10 cellular contexts compared by ENCODE assay signal in genomic region chr1:231929311-231929710, GRCh38.
DNase-seq lines count a peak whose midpoint lies in the region; ATAC-seq and TF ChIP-seq lines count a peak whose summit lies in the region.
"Had no signal": no experiment of that assay in that cellular context is flagged by ENCODE, and none has a peak within 500 bp of the region (broad histone marks: within the 10 kb centered on the region; RNA-seq: fewer than 3 reads in every experiment).

No MANE protein-coding gene starts in this region.

- intact Hi-C loops in heart right ventricle (cut with DNase I), result loop anchor here in 2 of 10 donors (5.0 kb wide), 2 partner anchors 62 to 83 kb away; no protein-coding TSS in a partner anchor
- intact Hi-C loops in OCI-LY7 (cut with micrococcal nuclease; ENCODE audit: unreplicated experiment), result no loop called here

- peak in 7 of 8 donors; percentile 30 to 71 (median 50) for ATAC-seq in heart right ventricle

- no peaks in the 10 kb centered on the region for H4K20me1 ChIP-seq in OCI-LY7 (ENCODE audit: insufficient read depth, low read length)

- peaks cover 29% of the 10 kb centered on the region for H3K4me1 Mint-ChIP-seq in type B pancreatic cell (ENCODE audit: unreplicated experiment)

- H3K9me3 ChIP-seq in heart right ventricle, result peaks cover 0 to 12% (median 5%) of the 10 kb centered on the region in 11 donors
- H3K9me3 ChIP-seq in right atrium auricular region, result peaks cover 0 to 8% of the 10 kb centered on the region in 2 donors
- H3K9me3 ChIP-seq in OCI-LY7 (ENCODE audit: low read length), result peaks cover 13% of the 10 kb centered on the region; the same call in 1 of the 2 replicates

- H3K4me1 ChIP-seq in heart right ventricle (peaks cover 12 to 75% (median 50%) of the 10 kb centered on the region in 9 donors), right atrium auricular region (peaks cover 0 to 54% of the 10 kb centered on the region in 2 donors), OCI-LY7 (ENCODE audit: insufficient read depth, low read length, poor library complexity, severe bottlenecking) (no peaks in the 10 kb centered on the region)

- H3K27ac ChIP-seq in heart right ventricle (peak overlapping the region; percentile 16 to 82 (median 68)), right atrium auricular region (peak overlapping the region in 1 of 2 donors; percentile 60), OCI-LY7 (ENCODE audit: low read depth, low read length, poor library complexity, severe bottlenecking) (no peak overlapping the region)

- peak overlapping the region; percentile 50 for H3K4me3 Mint-ChIP-seq in type B pancreatic cell
- H3K4me3 Mint-ChIP-seq: CD14-positive monocyte had no signal

- H3K27ac Mint-ChIP-seq in type B pancreatic cell, result peak overlapping the region; percentile 29

- no peaks in the 10 kb centered on the region for H3K9me2 ChIP-seq in OCI-LY7 (ENCODE audit: insufficient read depth, low read length)

- no peak overlapping the region for H2AFZ ChIP-seq in OCI-LY7 (ENCODE audit: low read length)

- H3K27me3 Mint-ChIP-seq in type B pancreatic cell, result peaks cover 14% of the 10 kb centered on the region

- H3K27me3 ChIP-seq in heart right ventricle, result no peaks in the 10 kb centered on the region
- H3K27me3 ChIP-seq in right atrium auricular region, result no peaks in the 10 kb centered on the region

- in situ Hi-C loops in astrocyte of the cerebellum (cut with HindIII; ENCODE audit: low sequenced_read_pairs), result no loop called here

- H3K79me2 ChIP-seq in OCI-LY7 (ENCODE audit: insufficient read depth, low read depth, low read length), result no peaks in the 10 kb centered on the region

- no peaks in the 10 kb centered on the region for H3K36me3 Mint-ChIP-seq in type B pancreatic cell

- POLR2A ChIA-PET in OCI-LY7 (lab: Charles Lee), result no interaction called here

- WGBS in heart right ventricle, 2 donors, result 29 to 30% methylated on average over 8 of the region's 8 CpGs

- H3K4me3 ChIP-seq in heart right ventricle, result no peak overlapping the region
- no peak overlapping the region for H3K4me3 ChIP-seq in right atrium auricular region
- H3K4me3 ChIP-seq in astrocyte of the cerebellum (ENCODE audit: low read depth, low read length), result no peak overlapping the region
- no peak overlapping the region for H3K4me3 ChIP-seq in OCI-LY7 (ENCODE audit: low read depth, low read length, poor library complexity, severe bottlenecking)

- TF ChIP-seq CTCF in heart right ventricle (IDR thresholded peaks at IDR 0.05) (no peak), right atrium auricular region (IDR thresholded peaks at IDR 0.05) (no peak), astrocyte of the cerebellum (IDR thresholded peaks at IDR 0.05; ENCODE audit: low read depth, low read length, missing control alignments) (no peak), type B pancreatic cell (conservative IDR thresholded peaks at IDR 0.05) (no peak), OCI-LY7 (conservative IDR thresholded peaks at IDR 0.05; ENCODE audit: low read length) (no peak)

- BruUV-seq in OCI-LY7 (replicated peaks; lab: Mats Ljungman, UMichigan), result no TSS peak

- no peak overlapping the region for H3K4me2 ChIP-seq in OCI-LY7 (ENCODE audit: low read length)

- no peaks in the 10 kb centered on the region for H3K9me3 Mint-ChIP-seq in type B pancreatic cell

- DNase-seq in heart right ventricle (no peak), right atrium auricular region (ENCODE audit: low spot score) (no peak), astrocyte of the cerebellum (ENCODE audit: low read depth) (peak; percentile 61), inferior parietal cortex (ENCODE audit: extremely low spot score) (peak; percentile 38), type B pancreatic cell (ENCODE audit: extremely low spot score, unreplicated experiment) (no peak), NCI-H524 (lab: John Stamatoyannopoulos, UW) (no peak), OCI-LY7 (ENCODE audit: low spot score) (no peak)
- no peak for DNase-seq in activated T-cell treated with anti-CD3 and anti-CD28 coated beads, Interleukin-2, amount 50 U/mL, for 1 hour
- DNase-seq: activated T-cell treated with anti-CD3 and anti-CD28 coated beads for 4 hours had no signal

- no peaks in the 10 kb centered on the region for H3K36me3 ChIP-seq in heart right ventricle
- H3K36me3 ChIP-seq in right atrium auricular region, result no peaks in the 10 kb centered on the region
- H3K36me3 ChIP-seq in OCI-LY7 (ENCODE audit: insufficient read depth, low read length), result no peaks in the 10 kb centered on the region

- CTCF ChIA-PET in OCI-LY7 (lab: Charles Lee; ENCODE audit: unreplicated experiment), result no interaction called here

Comparison
In these comparisons a context has a peak if more than half of its experiments do, and no peak if none do; other contexts are left out.
1. DNase-seq: peak in astrocyte of the cerebellum (single experiment) and inferior parietal cortex (single experiment); none in heart right ventricle (0 of 2), right atrium auricular region (single experiment), type B pancreatic cell (single experiment), NCI-H524 (0 of 2), activated T-cell treated with anti-CD3 and anti-CD28 coated beads, Interleukin-2, amount 50 U/mL, for 1 hour (single experiment) and OCI-LY7 (single experiment).